In genomic region chr4:183185018-183185417, GRCh38 we compare ENCODE assay signal across 10 cellular contexts.
DNase-seq lines count a peak whose midpoint lies in the region; ATAC-seq and TF ChIP-seq lines count a peak whose summit lies in the region.
"Had no signal": no experiment of that assay in that cellular context is flagged by ENCODE, and none has a peak within 500 bp of the region (broad histone marks: within the 10 kb centered on the region; RNA-seq: fewer than 3 reads in every experiment).

No MANE protein-coding gene starts in this region.

- no peak overlapping the region for H3K27ac ChIP-seq in GM23338 (ENCODE audit: low read depth)
- no peak overlapping the region for H3K27ac ChIP-seq in effector memory CD4-positive, alpha-beta T cell (ENCODE audit: insufficient read depth, low read length, poor library complexity, severe bottlenecking)
- H3K27ac ChIP-seq: epithelial cell of prostate, ovary had no signal

- ATAC-seq in GM18867 (IDR thresholded peaks at IDR 0.05; ENCODE audit: unreplicated experiment) (peak; percentile 80), GM23338 (no peak), HG02970 (IDR thresholded peaks at IDR 0.05; ENCODE audit: low FRiP score, unreplicated experiment) (no peak)
- ATAC-seq in effector memory CD8-positive, alpha-beta T cell (replicated peaks), result peak; percentile 69

- H3K27me3 Mint-ChIP-seq in GM23338 (ENCODE audit: insufficient read depth, low read depth, poor library complexity), result peaks cover 6% of the 10 kb centered on the region
- peaks cover 22 to 32% of the 10 kb centered on the region in 2 donors for H3K27me3 Mint-ChIP-seq in effector memory CD8-positive, alpha-beta T cell

- H3K36me3 Mint-ChIP-seq in GM23338 (ENCODE audit: low read depth), result peaks cover 28% of the 10 kb centered on the region
- no peaks in the 10 kb centered on the region for H3K36me3 Mint-ChIP-seq in effector memory CD8-positive, alpha-beta T cell (ENCODE audit: insufficient read depth)

- no peaks in the 10 kb centered on the region for H3K9me2 ChIP-seq in GM23338 (ENCODE audit: insufficient read depth)
- no peaks in the 10 kb centered on the region for H3K9me2 ChIP-seq in Loucy (replicated peaks; ENCODE audit: low read depth, low read length)

- DNase-seq in GM23338 (ENCODE audit: low spot score) (no peak), DMS53 treated with DMSO at 0.1 percent for 48 hours (lab: John Stamatoyannopoulos, UW; ENCODE audit: unreplicated experiment) (no peak)
- no peak for DNase-seq in effector memory CD8-positive, alpha-beta T cell
- no peak for DNase-seq in effector memory CD4-positive, alpha-beta T cell
- DNase-seq: NCI-H146, ovary had no signal

- H3K36me3 ChIP-seq in GM23338 (ENCODE audit: insufficient read depth), result no peaks in the 10 kb centered on the region
- H3K36me3 ChIP-seq in Loucy (ENCODE audit: insufficient read depth, low read length), result no peaks in the 10 kb centered on the region
- no peaks in the 10 kb centered on the region for H3K36me3 ChIP-seq in effector memory CD4-positive, alpha-beta T cell (ENCODE audit: control insufficient read depth, insufficient read depth, low read length)
- H3K36me3 ChIP-seq: ovary had no signal

- H3F3A ChIP-seq in GM23338 (replicated peaks; ENCODE audit: low read depth) (peaks cover 8% of the 10 kb centered on the region; the same call in 1 of the 2 replicates), Loucy (ENCODE audit: low read depth) (no peaks in the 10 kb centered on the region)

- no peak overlapping the region; the same call in 1 of the 2 replicates for H3K27ac Mint-ChIP-seq in GM23338
- H3K27ac Mint-ChIP-seq in effector memory CD8-positive, alpha-beta T cell, result no peak overlapping the region

- H3K4me2 ChIP-seq in GM23338, result peak overlapping the region; percentile 56
- H3K4me2 ChIP-seq in Loucy (ENCODE audit: low read depth, low read length, poor library complexity, severe bottlenecking), result peak overlapping the region; percentile 17

- no peaks in the 10 kb centered on the region for H3K9me3 ChIP-seq in Loucy (ENCODE audit: insufficient read depth, low read depth, low read length)
- no peaks in the 10 kb centered on the region for H3K9me3 ChIP-seq in effector memory CD4-positive, alpha-beta T cell (ENCODE audit: control insufficient read depth, low read length)
- H3K9me3 ChIP-seq: ovary had no signal

- peaks cover 74% of the 10 kb centered on the region for H3K4me1 Mint-ChIP-seq in GM23338
- H3K4me1 Mint-ChIP-seq in effector memory CD8-positive, alpha-beta T cell (ENCODE audit: low read depth in 2 of 2), result peaks cover 6 to 10% of the 10 kb centered on the region in 2 donors

- TF ChIP-seq CTCF in GM23338 (conservative IDR thresholded peaks at IDR 0.05; ENCODE audit: low read depth in 2 of 2), result no peak
- TF ChIP-seq CTCF in Loucy (conservative IDR thresholded peaks at IDR 0.05; ENCODE audit: low read length), result no peak

- H3K79me2 ChIP-seq in GM23338 (replicated peaks; ENCODE audit: insufficient read depth), result peaks cover 85% of the 10 kb centered on the region
- H3K79me2 ChIP-seq in Loucy (ENCODE audit: insufficient read depth, low read length), result no peaks in the 10 kb centered on the region

- H3K4me3 Mint-ChIP-seq in GM23338, result no peak overlapping the region
- no peak overlapping the region for H3K4me3 Mint-ChIP-seq in effector memory CD8-positive, alpha-beta T cell

- H3K4me3 ChIP-seq in GM23338 (no peak overlapping the region), Loucy (ENCODE audit: low read length, poor library complexity, severe bottlenecking) (no peak overlapping the region)
- H3K4me3 ChIP-seq in effector memory CD4-positive, alpha-beta T cell (ENCODE audit: insufficient read depth, low read depth, low read length, poor library complexity, severe bottlenecking), result no peak overlapping the region
- H3K4me3 ChIP-seq: ovary had no signal

- H3K27me3 ChIP-seq in GM23338 (ENCODE audit: insufficient read depth), result no peaks in the 10 kb centered on the region
- no peaks in the 10 kb centered on the region for H3K27me3 ChIP-seq in Loucy (ENCODE audit: insufficient read depth, low read length, poor library complexity, severe bottlenecking)
- H3K27me3 ChIP-seq in effector memory CD4-positive, alpha-beta T cell (replicated peaks; ENCODE audit: control insufficient read depth, insufficient read depth, low read length, poor library complexity, severe bottlenecking), result no peaks in the 10 kb centered on the region
- H3K27me3 ChIP-seq: ovary had no signal

- no peaks in the 10 kb centered on the region for H4K20me1 ChIP-seq in GM23338 (replicated peaks; ENCODE audit: insufficient read depth)
- H4K20me1 ChIP-seq in Loucy (ENCODE audit: insufficient read depth, low read length, poor library complexity, severe bottlenecking), result no peaks in the 10 kb centered on the region

- H2AFZ ChIP-seq in GM23338, result no peak overlapping the region
- H2AFZ ChIP-seq in Loucy (ENCODE audit: low read length), result no peak overlapping the region

- H3K4me1 ChIP-seq in GM23338 (ENCODE audit: insufficient read depth) (peaks cover 71% of the 10 kb centered on the region), Loucy (ENCODE audit: insufficient read depth, low read length, poor library complexity, severe bottlenecking) (peaks cover 15% of the 10 kb centered on the region)
- H3K4me1 ChIP-seq in effector memory CD4-positive, alpha-beta T cell (ENCODE audit: control insufficient read depth, insufficient read depth, low read length, poor library complexity, severe bottlenecking), result no peaks in the 10 kb centered on the region

- H3K9ac ChIP-seq in Loucy (ENCODE audit: low read depth, low read length, poor library complexity, severe bottlenecking), result no peak overlapping the region

- H3K9me3 Mint-ChIP-seq in GM23338, result peaks cover 8% of the 10 kb centered on the region; the same call in 2 of the 3 replicates
- H3K9me3 Mint-ChIP-seq in effector memory CD8-positive, alpha-beta T cell, result peaks cover 0 to 3% of the 10 kb centered on the region in 2 donors

TF ChIP-seq in GM23338, 12 proteins besides CTCF, POLR2A, EP300 and RAD21 (continues in another document):
- TF ChIP-seq REST (IDR thresholded peaks at IDR 0.05; ENCODE audit: unreplicated experiment), result no peak
- no peak for TF ChIP-seq EZH2phosphoT487 (IDR thresholded peaks at IDR 0.05; ENCODE audit: unreplicated experiment)
- no peak for TF ChIP-seq ZNF114 (CRISPR knock-in tag; IDR thresholded peaks at IDR 0.05)
- TF ChIP-seq JUNB (IDR thresholded peaks at IDR 0.05; ENCODE audit: unreplicated experiment), result no peak
- TF ChIP-seq EZH2 (IDR thresholded peaks at IDR 0.05; ENCODE audit: low read depth, unreplicated experiment), result no peak
- TF ChIP-seq CREB1 (CRISPR knock-in tag; IDR thresholded peaks at IDR 0.05; ENCODE audit: low read depth), result no peak
- no peak for TF ChIP-seq STAT1 (IDR thresholded peaks at IDR 0.05; ENCODE audit: unreplicated experiment)
- no peak for TF ChIP-seq ZNF331 (CRISPR knock-in tag; IDR thresholded peaks at IDR 0.05; ENCODE audit: low read depth)

Comparison
In these comparisons a context has a peak if more than half of its experiments do, and no peak if none do; other contexts are left out.
1. ATAC-seq: peak in GM18867 (single experiment) and effector memory CD8-positive, alpha-beta T cell (single experiment); none in GM23338 (single experiment) and HG02970 (single experiment).